ENCODE assay signal across 10 cellular contexts in the genomic region with DNA sequence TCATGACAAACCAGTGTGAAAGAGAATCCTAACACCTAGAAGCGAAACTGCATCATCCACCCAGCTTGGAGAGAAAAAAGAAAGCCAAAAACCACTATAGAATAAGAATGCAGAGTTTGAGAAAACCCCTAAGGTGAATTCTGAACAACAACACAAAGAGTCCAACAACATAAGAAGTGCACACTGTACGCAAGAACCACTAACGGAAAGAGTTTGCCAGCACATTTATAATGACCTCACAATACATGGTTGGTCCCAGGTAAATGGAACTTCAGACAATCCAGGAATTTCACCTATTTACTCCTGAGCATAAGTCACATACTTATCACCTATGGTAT.
DNase-seq lines count a peak whose midpoint lies in the region; ATAC-seq and TF ChIP-seq lines count a peak whose summit lies in the region.
"Had no signal": no experiment of that assay in that cellular context is flagged by ENCODE, and none has a peak within 500 bp of the region (broad histone marks: within the 10 kb centered on the region; RNA-seq: fewer than 3 reads in every experiment).

No MANE protein-coding gene starts in this region.

- ATAC-seq in GM18867 (IDR thresholded peaks at IDR 0.05; ENCODE audit: unreplicated experiment), result peak; percentile 56
- ATAC-seq in GM21576 (IDR thresholded peaks at IDR 0.05; ENCODE audit: unreplicated experiment), result peak; percentile 42
- ATAC-seq in HG03439 (IDR thresholded peaks at IDR 0.05; ENCODE audit: unreplicated experiment), result peak; percentile 60

- no peak overlapping the region for H3K4me3 Mint-ChIP-seq in endothelial cell (ENCODE audit: unreplicated experiment)

- H3K4me1 Mint-ChIP-seq in endothelial cell (ENCODE audit: unreplicated experiment), result peaks cover 14% of the 10 kb centered on the region

- H3K36me3 Mint-ChIP-seq in endothelial cell (ENCODE audit: low read depth, unreplicated experiment), result no peaks in the 10 kb centered on the region

- peaks cover 1% of the 10 kb centered on the region for H3K27me3 Mint-ChIP-seq in endothelial cell (ENCODE audit: unreplicated experiment)

- peak overlapping the region; percentile 63 for H3K27ac Mint-ChIP-seq in endothelial cell (ENCODE audit: unreplicated experiment)

- no peaks in the 10 kb centered on the region for H3K9me3 Mint-ChIP-seq in endothelial cell (ENCODE audit: unreplicated experiment)

- TF ChIP-seq CTCF in endothelial cell (IDR thresholded peaks at IDR 0.05; ENCODE audit: unreplicated experiment), result no peak

- DNase-seq in endothelial cell (ENCODE audit: low spot score) (no peak), NCI-H526 (lab: John Stamatoyannopoulos, UW) (no peak), HUDEP-2 (lab: John Stamatoyannopoulos, UW; ENCODE audit: unreplicated experiment in 76 of 76) (no peak), OCI-M2 (lab: John Stamatoyannopoulos, UW; ENCODE audit: unreplicated experiment) (no peak)
- no peak for DNase-seq in activated CD4-positive, CD25-positive, alpha-beta regulatory T cell treated with anti-CD3 and anti-CD28 coated beads, Interleukin-2, amount 50 U/mL, for 72 hours
- DNase-seq: cerebellar nuclear complex, NCI-H526 treated with DMSO at 0.1 percent for 48 hours had no signal
